Comparison of ENCODE assay signal across 26 cellular contexts in genomic region chr20:20038586-20038985, GRCh38. TPM values are rescaled to one million over a fixed set of nuclear protein-coding genes. Genes with fewer than 3 reads are reported as not detected.
"Had no signal": no experiment of that assay in that cellular context is flagged by ENCODE, and none has a peak within 500 bp of the region (broad histone marks: within the 10 kb centered on the region; RNA-seq: fewer than 3 reads in every experiment).

No MANE protein-coding gene starts in this region.

- H3K27ac ChIP-seq: colonic mucosa, psoas muscle, skin epidermis, suprapubic skin had no signal

- H3K27ac Mint-ChIP-seq: activated CD4-positive, alpha-beta memory T cell treated with anti-CD3 and anti-CD28 coated beads for 36 hours; activated naive CD8-positive, alpha-beta T cell treated with anti-CD3 and anti-CD28 coated beads, Interleukin-2, amount 10 ng/mL, durations not matched to agents 7 days and 5 days; activated T-helper 2 cell treated with anti-CD3 and anti-CD28 coated beads, Interferon-gamma antibody, Interleukin-2, Interleukin-4, amounts not matched to agents 10 μg/mL and 5 μg/mL and 100 μg/mL, durations not matched to agents 14 hours and 24 hours and 36 hours; stimulated activated naive CD8-positive, alpha-beta T cell treated with anti-CD3 and anti-CD28 coated beads, Interleukin-15, amount 100 ng/mL, for 72 hours had no signal

- H3K4me1 Mint-ChIP-seq: activated naive CD8-positive, alpha-beta T cell treated with anti-CD3 and anti-CD28 coated beads, Interleukin-2, amount 10 ng/mL, durations not matched to agents 7 days and 5 days; brain; neural crest cell; stimulated activated naive CD8-positive, alpha-beta T cell treated with anti-CD3 and anti-CD28 coated beads, Interleukin-15, amount 100 ng/mL, for 72 hours had no signal

- H3K4me3 ChIP-seq: colonic mucosa, psoas muscle, skin epidermis, suprapubic skin had no signal

- H3K4me3 Mint-ChIP-seq: activated CD4-positive, alpha-beta memory T cell treated with anti-CD3 and anti-CD28 coated beads for 36 hours; activated naive CD8-positive, alpha-beta T cell treated with anti-CD3 and anti-CD28 coated beads, Interleukin-2, amount 10 ng/mL, durations not matched to agents 7 days and 5 days; brain; central memory CD8-positive, alpha-beta T cell; neural crest cell; stimulated activated naive CD8-positive, alpha-beta T cell treated with anti-CD3 and anti-CD28 coated beads, Interleukin-15, amount 100 ng/mL, for 72 hours had no signal

- H3K4me1 ChIP-seq: colonic mucosa, psoas muscle, suprapubic skin had no signal

- ATAC-seq: left lobe of liver; psoas muscle; right cardiac atrium; stimulated activated naive CD8-positive, alpha-beta T cell treated with anti-CD3 and anti-CD28 coated beads, Interleukin-15, amount 100 ng/mL, for 72 hours had no signal

- H3K27me3 Mint-ChIP-seq: activated CD4-positive, alpha-beta memory T cell treated with anti-CD3 and anti-CD28 coated beads for 36 hours; activated naive CD8-positive, alpha-beta T cell treated with anti-CD3 and anti-CD28 coated beads, Interleukin-2, amount 10 ng/mL, durations not matched to agents 7 days and 5 days; brain; central memory CD8-positive, alpha-beta T cell; stimulated activated naive CD8-positive, alpha-beta T cell treated with anti-CD3 and anti-CD28 coated beads, Interleukin-15, amount 100 ng/mL, for 72 hours had no signal

- H3K9me3 Mint-ChIP-seq: activated CD4-positive, alpha-beta memory T cell treated with anti-CD3 and anti-CD28 coated beads for 36 hours; activated naive CD8-positive, alpha-beta T cell treated with anti-CD3 and anti-CD28 coated beads, Interleukin-2, amount 10 ng/mL, durations not matched to agents 7 days and 5 days; activated T-helper 2 cell treated with anti-CD3 and anti-CD28 coated beads, Interferon-gamma antibody, Interleukin-2, Interleukin-4, amounts not matched to agents 10 μg/mL and 5 μg/mL and 100 μg/mL, durations not matched to agents 14 hours and 24 hours and 36 hours; brain; central memory CD8-positive, alpha-beta T cell; neural crest cell; stimulated activated naive CD8-positive, alpha-beta T cell treated with anti-CD3 and anti-CD28 coated beads, Interleukin-15, amount 100 ng/mL, for 72 hours had no signal

- H3K9me3 ChIP-seq: colonic mucosa, psoas muscle, suprapubic skin had no signal

- H3K27me3 ChIP-seq: colonic mucosa, suprapubic skin had no signal

- DNase-seq: activated CD4-positive, alpha-beta memory T cell treated with anti-CD3 and anti-CD28 coated beads for 36 hours; activated CD4-positive, alpha-beta T cell treated with anti-CD3 and anti-CD28 coated beads for 4 hours; activated naive CD4-positive, alpha-beta T cell treated with Interleukin-2 at 50 U/mL for 16 hours; activated naive CD8-positive, alpha-beta T cell treated with anti-CD3 and anti-CD28 coated beads, Interleukin-2, amount 10 ng/mL, durations not matched to agents 7 days and 5 days; activated T-cell treated with anti-CD3 and anti-CD28 coated beads for 4 hours; colonic mucosa; erythroblast; foreskin melanocyte; glutamatergic neuron; hypothalamus; kidney; psoas muscle; right cardiac atrium; stimulated activated CD4-positive, alpha-beta T cell treated with anti-CD3 and anti-CD28 coated beads, Interleukin-15, amount 100 ng/mL, for 24 hours; stimulated activated CD4-positive, alpha-beta T cell treated with anti-CD3 and anti-CD28 coated beads, Interleukin-4, amount 100 ng/mL, for 1 hour; stimulated activated naive CD8-positive, alpha-beta T cell treated with anti-CD3 and anti-CD28 coated beads, Interleukin-15, amount 100 ng/mL, for 72 hours; T-helper 2 cell had no signal

RNA-seq across cellular contexts. Expression of gene CFAP61, which starts 13.7 kb away (rescaled TPM):
- total RNA-seq: activated CD4-positive, alpha-beta memory T cell treated with anti-CD3 and anti-CD28 coated beads for 36 hours; activated naive CD8-positive, alpha-beta T cell treated with anti-CD3 and anti-CD28 coated beads, Interleukin-2, amount 10 ng/mL, durations not matched to agents 7 days and 5 days; activated T-helper 2 cell treated with anti-CD3 and anti-CD28 coated beads, Interferon-gamma antibody, Interleukin-2, Interleukin-4, amounts not matched to agents 10 μg/mL and 5 μg/mL and 100 μg/mL, durations not matched to agents 14 hours and 24 hours and 36 hours; left lobe of liver; mononuclear cell; osteoblast had no signal
